8 cellular contexts compared by ENCODE assay signal in the genomic region with DNA sequence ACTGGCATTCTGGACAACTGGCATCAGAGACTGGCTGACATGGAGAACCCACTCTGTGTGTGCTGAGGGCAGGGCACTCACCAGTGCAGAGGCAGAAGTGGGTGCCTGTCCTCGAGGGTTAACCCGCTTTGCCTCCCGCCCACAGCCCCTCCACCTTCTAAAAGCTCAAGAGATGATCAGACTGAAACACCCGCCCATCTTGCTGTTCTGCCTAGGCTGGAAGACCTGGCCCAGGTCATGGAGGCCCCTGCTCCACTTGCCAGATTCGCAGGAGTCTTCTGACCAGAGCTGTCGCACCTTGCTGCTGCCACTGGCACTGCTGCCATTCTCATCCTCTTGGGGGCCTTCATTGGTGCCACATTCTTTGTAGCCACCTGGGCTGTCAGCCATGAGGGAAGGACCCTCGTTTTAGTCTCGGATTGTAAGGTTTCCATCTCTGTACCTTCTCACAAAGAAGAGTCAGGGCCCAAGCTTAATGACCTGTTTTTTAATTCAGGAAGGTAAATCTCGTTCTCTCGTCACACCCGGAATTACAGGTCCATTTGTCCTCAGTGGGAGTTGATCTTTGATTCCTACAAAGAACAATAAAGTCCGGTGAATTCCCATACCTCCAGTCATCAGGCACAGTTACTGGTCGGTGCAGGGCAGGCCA. TPM values are rescaled to one million over a fixed set of nuclear protein-coding genes. Genes with fewer than 3 reads are reported as not detected.
DNase-seq lines count a peak whose midpoint lies in the region; ATAC-seq, FAIRE-seq and TF ChIP-seq lines count a peak whose summit lies in the region.

No MANE protein-coding gene starts in this region.

- no peak for TF ChIP-seq CTCF in HepG2 (CRISPR knock-in tag; IDR thresholded peaks at IDR 0.05)
- TF ChIP-seq CTCF in tibial artery (IDR thresholded peaks at IDR 0.05) = no peak

- no peak for TF ChIP-seq RAD21 in HepG2 (CRISPR knock-in tag; IDR thresholded peaks at IDR 0.05)

- H3K4me1 ChIP-seq in HepG2 (ENCODE audit: insufficient read depth, low read length) = peaks cover 34% of the 10 kb centered on the region
- H3K4me1 ChIP-seq in tibial artery = peaks cover 7 to 40% (median 35%) of the 10 kb centered on the region in 4 donors

- in situ Hi-C loops in HepG2 (cut with HindIII; ENCODE audit: extremely low pct_ligation_motif_present, low pct_unique_long_range_greater_than_20kb) = loop anchor here (5.0 kb wide), 1 partner anchor 176 kb away; no protein-coding TSS in a partner anchor

- peaks cover 15% of the 10 kb centered on the region; the same call in 1 of the 2 replicates for H4K20me1 ChIP-seq in HepG2 (ENCODE audit: insufficient read depth, low read length)

- TF ChIP-seq EP300 in HepG2 (IDR thresholded peaks at IDR 0.05; ENCODE audit: low read depth in 2 of 2, low read length in 2 of 2) (no peak), HepG2 (CRISPR knock-in tag; IDR thresholded peaks at IDR 0.05; ENCODE audit: borderline replicate concordance) (no peak)

- peak overlapping the region; percentile 95 for H3K4me3 Mint-ChIP-seq in activated T-cell treated with anti-CD3 and anti-CD28 coated beads, Interleukin-2, amount 50 U/mL, for 24 hours
- H3K4me3 Mint-ChIP-seq in activated T-cell treated with anti-CD3 and anti-CD28 coated beads, Interleukin-2, amount 50 U/mL, for 72 hours = peak overlapping the region; percentile 86 to 93

- POLR2A ChIA-PET in HepG2 (lab: Yijun Ruan, JAX) = interaction anchor here (0.6 to 4.4 kb wide), 8 partner anchors 8 to 735 kb away, joined by 3 to 30 read pairs (median 4); a partner anchor contains a TSS

- WGBS in HepG2 (ENCODE audit: low lambda C conversion rate) = 91% methylated on average over 9 of the region's 13 CpGs

- FAIRE-seq in HepG2 (lab: Jason Lieb, UNC) = no peak

- CTCF ChIA-PET in HepG2 (lab: Yijun Ruan, JAX; ENCODE audit: low intra/inter-chr PET ratio, low total read pairs) = no interaction called here

- H3K36me3 ChIP-seq in HepG2 (replicated peaks in 1 of 2; ENCODE audit: control insufficient read depth in 1 of 2, insufficient read depth in 2 of 2, low read length in 2 of 2) (peaks cover 4 to 45% of the 10 kb centered on the region in 2 experiments; a peak in 4 of 5 replicates), tibial artery (peaks cover 19 to 52% (median 34%) of the 10 kb centered on the region in 3 donors)

- no peak overlapping the region; the same call in 1 of the 2 replicates for H3K9ac ChIP-seq in HepG2 (ENCODE audit: insufficient read depth, low read depth, low read length)

- peak overlapping the region; percentile 87 for H3K27ac ChIP-seq in HepG2 (ENCODE audit: extremely low read length, insufficient read depth, low read length)
- H3K27ac ChIP-seq in tibial artery = peak overlapping the region; percentile 93 to 97

- no peak for DNase-seq in activated T-cell treated with anti-CD3 and anti-CD28 coated beads, Interleukin-2, amount 50 U/mL, for 24 hours
- no peak for DNase-seq in activated T-cell treated with anti-CD3 and anti-CD28 coated beads, Interleukin-2, amount 50 U/mL, for 1 hour
- no peak for DNase-seq in activated T-cell treated with anti-CD3 and anti-CD28 coated beads, Interleukin-2, amount 50 U/mL, for 72 hours
- DNase-seq in HepG2 (ENCODE audit: low spot score) = no peak
- peak in 1 of 2 donors; percentile 64 for DNase-seq in tibial artery
- no peak for DNase-seq in central memory CD4-positive, alpha-beta T cell
- no peak for DNase-seq in stimulated activated CD4-positive, alpha-beta T cell treated with anti-CD3 and anti-CD28 coated beads, Interleukin-12 subunit alpha, Interleukin-12 subunit beta, amount 100 ng/mL, for 4 hours
- no peak for DNase-seq in sciatic nerve (ENCODE audit: low spot score)

- peak overlapping the region; percentile 91 to 97 (median 95); a peak in 4 of 6 replicates for H3K4me3 ChIP-seq in HepG2 (replicated peaks in 1 of 3; ENCODE audit: insufficient read depth in 1 of 3, low read depth in 2 of 3, low read length in 3 of 3)
- peak overlapping the region; percentile 78 to 99 for H3K4me3 ChIP-seq in tibial artery

- peak overlapping the region; percentile 99 for H3K4me2 ChIP-seq in HepG2 (ENCODE audit: low read depth, low read length)

- H3K27me3 ChIP-seq in HepG2 (ENCODE audit: control insufficient read depth in 1 of 2, insufficient read depth in 2 of 2, low read length in 2 of 2) (no peaks in the 10 kb centered on the region; a peak in 1 of 5 replicates), tibial artery (no peaks in the 10 kb centered on the region)

- ATAC-seq in activated T-cell treated with anti-CD3 and anti-CD28 coated beads, Interleukin-2, amount 50 U/mL, for 72 hours (replicated peaks in 1 of 2) = no peak
- ATAC-seq in HepG2 (no peak), sciatic nerve (no peak)

- H3K9me3 ChIP-seq in HepG2 (ENCODE audit: low read length) (no peaks in the 10 kb centered on the region), tibial artery (no peaks in the 10 kb centered on the region)

- TF ChIP-seq POLR2A in HepG2 (IDR thresholded peaks at IDR 0.05; ENCODE audit: insufficient read depth in 1 of 2, low read depth in 2 of 2, low read length in 2 of 2) = no peak; a peak in 2 of 4 replicates

- H2AFZ ChIP-seq in HepG2 (ENCODE audit: low read length) = no peak overlapping the region

- H3K27ac Mint-ChIP-seq in activated T-cell treated with anti-CD3 and anti-CD28 coated beads, Interleukin-2, amount 50 U/mL, for 24 hours = peak overlapping the region; percentile 98
- peak overlapping the region; percentile 92 for H3K27ac Mint-ChIP-seq in activated T-cell treated with anti-CD3 and anti-CD28 coated beads, Interleukin-2, amount 50 U/mL, for 72 hours

- peaks cover 43% of the 10 kb centered on the region for H3K79me2 ChIP-seq in HepG2 (ENCODE audit: insufficient read depth, low read length)

- BruUV-seq in HepG2 (replicated peaks; lab: Mats Ljungman, UMichigan) = no TSS peak

- no peaks in the 10 kb centered on the region for H3K27me3 Mint-ChIP-seq in activated T-cell treated with anti-CD3 and anti-CD28 coated beads, Interleukin-2, amount 50 U/mL, for 24 hours
- no peaks in the 10 kb centered on the region for H3K27me3 Mint-ChIP-seq in activated T-cell treated with anti-CD3 and anti-CD28 coated beads, Interleukin-2, amount 50 U/mL, for 72 hours (ENCODE audit: low read depth)

- intact Hi-C loops in HepG2 (cut with micrococcal nuclease; ENCODE audit: unreplicated experiment) = no loop called here
- intact Hi-C loops in tibial artery (cut with DNase I; ENCODE audit: low total_unique reads) = loop anchor here (10.0 kb wide), 1 partner anchor 174 kb away; no protein-coding TSS in a partner anchor
- intact Hi-C loops in sciatic nerve (cut with DNase I) = no loop called here

- H3K36me3 Mint-ChIP-seq in activated T-cell treated with anti-CD3 and anti-CD28 coated beads, Interleukin-2, amount 50 U/mL, for 24 hours (ENCODE audit: low read depth) = peaks cover 68% of the 10 kb centered on the region
- peaks cover 3 to 14% of the 10 kb centered on the region in 2 donors for H3K36me3 Mint-ChIP-seq in activated T-cell treated with anti-CD3 and anti-CD28 coated beads, Interleukin-2, amount 50 U/mL, for 72 hours (ENCODE audit: insufficient read depth in 2 of 2)

- H3K4me1 Mint-ChIP-seq in activated T-cell treated with anti-CD3 and anti-CD28 coated beads, Interleukin-2, amount 50 U/mL, for 24 hours (ENCODE audit: low read depth) = peaks cover 66% of the 10 kb centered on the region
- H3K4me1 Mint-ChIP-seq in activated T-cell treated with anti-CD3 and anti-CD28 coated beads, Interleukin-2, amount 50 U/mL, for 72 hours (ENCODE audit: low read depth) = peaks cover 55% of the 10 kb centered on the region

- no peaks in the 10 kb centered on the region for H3K9me3 Mint-ChIP-seq in activated T-cell treated with anti-CD3 and anti-CD28 coated beads, Interleukin-2, amount 50 U/mL, for 24 hours
- no peaks in the 10 kb centered on the region for H3K9me3 Mint-ChIP-seq in activated T-cell treated with anti-CD3 and anti-CD28 coated beads, Interleukin-2, amount 50 U/mL, for 72 hours

RNA-seq across cellular contexts. Expression of a gene that starts 1.9 kb away (rescaled TPM):
- 10 to 100 TPM; 33.4 to 44.5 TPM for total RNA-seq in activated T-cell treated with anti-CD3 and anti-CD28 coated beads, Interleukin-2, amount 50 U/mL, for 72 hours
- total RNA-seq in HepG2 (2016; rRNA removed; fragmentation: Illumina TruSeq; extraction: Trizol) (60.7 and 68.6 TPM in 2 replicates), sciatic nerve (39.8 TPM)
- 24.2 and 27.7 TPM in 2 replicates for total RNA-seq in HepG2 (2016; cell fraction: cytosol; rRNA removed; fragmentation: Illumina TruSeq; extraction: Trizol; ENCODE audit: low read depth)
- 58.8 and 66.8 TPM in 2 replicates for total RNA-seq in HepG2 (2016; cell fraction: insoluble cytoplasmic fraction; rRNA removed; fragmentation: Illumina TruSeq; extraction: Trizol)
- total RNA-seq in HepG2 (2016; cell fraction: membrane; rRNA removed; fragmentation: Illumina TruSeq; extraction: Trizol) = 48.2 and 58.3 TPM in 2 replicates
- 42.2 and 46.2 TPM in 2 replicates for total RNA-seq in HepG2 (2016; cell fraction: nucleus; rRNA removed; fragmentation: Illumina TruSeq; extraction: Trizol)
- 19.3 and 20.7 TPM in 2 replicates for polyA plus RNA-seq in HepG2 (2011; rRNA removed)
- 19.8 and 20.9 TPM in 2 replicates for polyA plus RNA-seq in HepG2 (2011; cell fraction: cytosol; rRNA removed)
- polyA plus RNA-seq in HepG2 (2011; cell fraction: nucleus; rRNA removed) = 15.6 and 18.8 TPM in 2 replicates
- polyA plus RNA-seq in HepG2 (2012) = 44.5 and 69.6 TPM in 2 replicates
- polyA plus RNA-seq in HepG2 (2016; cell fraction: cytosol; fragmentation: Illumina TruSeq; extraction: Trizol; ENCODE audit: low read depth) = 13.5 and 22.0 TPM in 2 replicates
- polyA plus RNA-seq in HepG2 (2016; cell fraction: insoluble cytoplasmic fraction; fragmentation: Illumina TruSeq; extraction: Trizol; ENCODE audit: low read depth) = 62.6 and 67.4 TPM in 2 replicates
- polyA plus RNA-seq in HepG2 (2016; cell fraction: membrane; fragmentation: Illumina TruSeq; extraction: Trizol; ENCODE audit: low read depth) = 31.2 and 44.6 TPM in 2 replicates
- polyA plus RNA-seq in HepG2 (2016; cell fraction: nucleus; fragmentation: Illumina TruSeq; extraction: Trizol; ENCODE audit: insufficient read depth, low read depth) = 46.9 and 49.8 TPM in 2 replicates
- 24.4 and 62.5 TPM in 2 replicates for polyA minus RNA-seq in HepG2 (2011; rRNA and poly(A)+ RNA removed; ENCODE audit: low replicate concordance)
- 8.6 and 12.1 TPM in 2 replicates for polyA minus RNA-seq in HepG2 (2011; cell fraction: cytosol; rRNA and poly(A)+ RNA removed)
- 20.6 and 24.7 TPM in 2 replicates for polyA minus RNA-seq in HepG2 (2011; cell fraction: nucleus; rRNA and poly(A)+ RNA removed)

RNA-seq across cellular contexts. Expression of a gene that starts 20.7 kb away (rescaled TPM):
- total RNA-seq in activated T-cell treated with anti-CD3 and anti-CD28 coated beads, Interleukin-2, amount 50 U/mL, for 72 hours = 10 to 100 TPM; 26.4 to 37.0 TPM
- total RNA-seq in HepG2 (2016; rRNA removed; fragmentation: Illumina TruSeq; extraction: Trizol) (5.6 and 9.2 TPM in 2 replicates), sciatic nerve (29.4 TPM)
- 1.1 and 1.5 TPM in 2 replicates for total RNA-seq in HepG2 (2016; cell fraction: cytosol; rRNA removed; fragmentation: Illumina TruSeq; extraction: Trizol; ENCODE audit: low read depth)
- total RNA-seq in HepG2 (2016; cell fraction: insoluble cytoplasmic fraction; rRNA removed; fragmentation: Illumina TruSeq; extraction: Trizol) = 6.3 and 8.9 TPM in 2 replicates
- total RNA-seq in HepG2 (2016; cell fraction: membrane; rRNA removed; fragmentation: Illumina TruSeq; extraction: Trizol) = 2.6 and 3.2 TPM in 2 replicates
- 7.9 and 10.4 TPM in 2 replicates for total RNA-seq in HepG2 (2016; cell fraction: nucleus; rRNA removed; fragmentation: Illumina TruSeq; extraction: Trizol)
- 21.7 and 35.7 TPM in 2 replicates for polyA plus RNA-seq in HepG2 (2011; rRNA removed)
- 24.2 and 35.4 TPM in 2 replicates for polyA plus RNA-seq in HepG2 (2011; cell fraction: cytosol; rRNA removed)
- 17.7 and 30.5 TPM in 2 replicates for polyA plus RNA-seq in HepG2 (2011; cell fraction: nucleus; rRNA removed)
- polyA plus RNA-seq in HepG2 (2012) = 45.3 and 74.1 TPM in 2 replicates
- 1.1 TPM in 2 replicates for polyA plus RNA-seq in HepG2 (2016; cell fraction: cytosol; fragmentation: Illumina TruSeq; extraction: Trizol; ENCODE audit: low read depth)
- polyA plus RNA-seq in HepG2 (2016; cell fraction: insoluble cytoplasmic fraction; fragmentation: Illumina TruSeq; extraction: Trizol; ENCODE audit: low read depth) = 5.3 and 6.1 TPM in 2 replicates
- 2.1 and 2.2 TPM in 2 replicates for polyA plus RNA-seq in HepG2 (2016; cell fraction: membrane; fragmentation: Illumina TruSeq; extraction: Trizol; ENCODE audit: low read depth)
- 7.8 and 11.6 TPM in 2 replicates for polyA plus RNA-seq in HepG2 (2016; cell fraction: nucleus; fragmentation: Illumina TruSeq; extraction: Trizol; ENCODE audit: insufficient read depth, low read depth)
- polyA minus RNA-seq in HepG2 (2011; rRNA and poly(A)+ RNA removed; ENCODE audit: low replicate concordance) = 0.26 and 39.0 TPM in 2 replicates
- polyA minus RNA-seq in HepG2 (2011; cell fraction: cytosol; rRNA and poly(A)+ RNA removed) = 15.9 and 32.1 TPM in 2 replicates
- polyA minus RNA-seq in HepG2 (2011; cell fraction: nucleus; rRNA and poly(A)+ RNA removed) = 41.2 and 55.0 TPM in 2 replicates

RNA-seq across cellular contexts. Expression of a gene that starts 42.7 kb away (rescaled TPM):
- 10 to 100 TPM; 21.5 to 27.1 TPM for total RNA-seq in activated T-cell treated with anti-CD3 and anti-CD28 coated beads, Interleukin-2, amount 50 U/mL, for 72 hours
- total RNA-seq in HepG2 (2016; rRNA removed; fragmentation: Illumina TruSeq; extraction: Trizol) (10.0 and 12.1 TPM in 2 replicates), sciatic nerve (32.7 TPM)
- total RNA-seq in HepG2 (2016; cell fraction: cytosol; rRNA removed; fragmentation: Illumina TruSeq; extraction: Trizol; ENCODE audit: low read depth) = 1.1 and 1.8 TPM in 2 replicates
- total RNA-seq in HepG2 (2016; cell fraction: insoluble cytoplasmic fraction; rRNA removed; fragmentation: Illumina TruSeq; extraction: Trizol) = 9.2 and 12.1 TPM in 2 replicates
- 1.5 and 2.3 TPM in 2 replicates for total RNA-seq in HepG2 (2016; cell fraction: membrane; rRNA removed; fragmentation: Illumina TruSeq; extraction: Trizol)
- 11.3 and 14.5 TPM in 2 replicates for total RNA-seq in HepG2 (2016; cell fraction: nucleus; rRNA removed; fragmentation: Illumina TruSeq; extraction: Trizol)
- 11.6 and 13.7 TPM in 2 replicates for polyA plus RNA-seq in HepG2 (2011; rRNA removed)
- polyA plus RNA-seq in HepG2 (2011; cell fraction: cytosol; rRNA removed) = 7.2 and 8.6 TPM in 2 replicates
- 43.9 and 51.3 TPM in 2 replicates for polyA plus RNA-seq in HepG2 (2011; cell fraction: nucleus; rRNA removed)
- 5.7 and 6.1 TPM in 2 replicates for polyA plus RNA-seq in HepG2 (2012)
- polyA plus RNA-seq in HepG2 (2016; cell fraction: cytosol; fragmentation: Illumina TruSeq; extraction: Trizol; ENCODE audit: low read depth) = 0.26 and 0.31 TPM in 2 replicates
- polyA plus RNA-seq in HepG2 (2016; cell fraction: insoluble cytoplasmic fraction; fragmentation: Illumina TruSeq; extraction: Trizol; ENCODE audit: low read depth) = 10.7 and 11.4 TPM in 2 replicates
- polyA plus RNA-seq in HepG2 (2016; cell fraction: membrane; fragmentation: Illumina TruSeq; extraction: Trizol; ENCODE audit: low read depth) = 0.56 and 0.65 TPM in 2 replicates
- 21.1 and 22.2 TPM in 2 replicates for polyA plus RNA-seq in HepG2 (2016; cell fraction: nucleus; fragmentation: Illumina TruSeq; extraction: Trizol; ENCODE audit: insufficient read depth, low read depth)
- 8.2 and 19.7 TPM in 2 replicates for polyA minus RNA-seq in HepG2 (2011; rRNA and poly(A)+ RNA removed; ENCODE audit: low replicate concordance)
- polyA minus RNA-seq in HepG2 (2011; cell fraction: cytosol; rRNA and poly(A)+ RNA removed) = 5.3 and 8.8 TPM in 2 replicates
- polyA minus RNA-seq in HepG2 (2011; cell fraction: nucleus; rRNA and poly(A)+ RNA removed) = 12.6 and 17.4 TPM in 2 replicates
